In the genomic region with DNA sequence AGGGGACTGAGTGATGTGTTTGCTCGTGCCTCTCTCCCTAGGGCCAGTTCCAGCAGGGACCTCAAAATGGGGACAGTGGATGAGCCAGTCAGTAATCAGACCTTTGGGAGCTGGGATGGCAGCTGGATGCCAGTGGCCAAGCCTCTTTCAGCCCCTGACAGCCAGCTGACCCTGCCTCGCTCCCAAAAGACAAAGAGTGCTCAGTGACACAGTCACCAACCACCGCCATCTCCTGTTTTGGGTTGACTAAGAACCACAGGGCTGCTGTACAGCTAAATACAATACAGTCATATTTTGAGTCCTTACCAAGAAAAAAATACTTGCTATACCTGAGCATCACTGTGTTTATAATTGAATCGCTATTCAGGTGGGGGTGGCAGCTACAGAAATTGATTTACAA, we compare ENCODE assay signal across 14 cellular contexts.
"Had no signal": no experiment of that assay in that cellular context is flagged by ENCODE, and none has a peak within 500 bp of the region (broad histone marks: within the 10 kb centered on the region; RNA-seq: fewer than 3 reads in every experiment).

No MANE protein-coding gene starts in this region.

- H3K4me3 ChIP-seq: adrenal gland, prostate gland, right lobe of liver, spleen, thoracic aorta had no signal

- H3K27ac Mint-ChIP-seq: activated naive CD4-positive, alpha-beta T cell treated with anti-CD3 and anti-CD28 coated beads, Interleukin-2, amount 10 ng/mL, durations not matched to agents 7 days and 5 days; activated T-helper 1 cell treated with anti-CD3 and anti-CD28 coated beads, Interleukin-12 subunit alpha, Interleukin-12 subunit beta, Interleukin-2, Interleukin-4 antibody, amounts not matched to agents 30 ng/mL and 10 ng/mL and 1 ng/mL, durations not matched to agents 14 hours and 24 hours and 36 hours; brain; mesothelial cell of epicardium had no signal

- H3K4me1 ChIP-seq: adrenal gland, prostate gland, spleen had no signal

- H3K9me3 Mint-ChIP-seq: activated naive CD4-positive, alpha-beta T cell treated with anti-CD3 and anti-CD28 coated beads, Interleukin-2, amount 10 ng/mL, durations not matched to agents 7 days and 5 days; activated T-helper 1 cell treated with anti-CD3 and anti-CD28 coated beads, Interleukin-12 subunit alpha, Interleukin-12 subunit beta, Interleukin-2, Interleukin-4 antibody, amounts not matched to agents 30 ng/mL and 10 ng/mL and 1 ng/mL, durations not matched to agents 14 hours and 24 hours and 36 hours; mesothelial cell of epicardium had no signal

- DNase-seq: activated CD4-positive, alpha-beta T cell treated with anti-CD3 and anti-CD28 coated beads, Interleukin-2, amount 50 U/mL, for 4 hours; activated naive CD4-positive, alpha-beta T cell treated with anti-CD3 and anti-CD28 coated beads, Interleukin-2, amount 10 ng/mL, durations not matched to agents 7 days and 5 days; adrenal gland; right lobe of liver; spleen; stimulated activated CD4-positive, alpha-beta T cell treated with anti-CD3 and anti-CD28 coated beads, Interleukin-1b, Interleukin-23, amount 100 ng/mL, for 48 hours; stimulated activated naive CD4-positive, alpha-beta T cell treated with Interleukin-2 at 50 U/mL for 16 hours had no signal

- H3K36me3 ChIP-seq: adrenal gland, prostate gland, right lobe of liver, spleen, thoracic aorta had no signal

- H3K4me1 Mint-ChIP-seq: activated naive CD4-positive, alpha-beta T cell treated with anti-CD3 and anti-CD28 coated beads, Interleukin-2, amount 10 ng/mL, durations not matched to agents 7 days and 5 days; mesothelial cell of epicardium had no signal

- FAIRE-seq: urothelium cell line had no signal

- H3K4me3 Mint-ChIP-seq: activated naive CD4-positive, alpha-beta T cell treated with anti-CD3 and anti-CD28 coated beads, Interleukin-2, amount 10 ng/mL, durations not matched to agents 7 days and 5 days; activated T-helper 1 cell treated with anti-CD3 and anti-CD28 coated beads, Interleukin-12 subunit alpha, Interleukin-12 subunit beta, Interleukin-2, Interleukin-4 antibody, amounts not matched to agents 30 ng/mL and 10 ng/mL and 1 ng/mL, durations not matched to agents 14 hours and 24 hours and 36 hours; mesothelial cell of epicardium had no signal

- H3K27me3 ChIP-seq: adrenal gland, right lobe of liver had no signal

- H3K27ac ChIP-seq: adrenal gland, prostate gland, right lobe of liver, spleen, thoracic aorta had no signal

- H3K36me3 Mint-ChIP-seq: activated naive CD4-positive, alpha-beta T cell treated with anti-CD3 and anti-CD28 coated beads, Interleukin-2, amount 10 ng/mL, durations not matched to agents 7 days and 5 days; brain; mesothelial cell of epicardium had no signal

- H3K9me3 ChIP-seq: adrenal gland, prostate gland, right lobe of liver, spleen, thoracic aorta had no signal

- ATAC-seq: activated CD4-positive, CD25-positive, alpha-beta regulatory T cell treated with anti-CD3 and anti-CD28 coated beads, Interleukin-2, amount 50 U/mL, for 24 hours; right lobe of liver had no signal

- H3K27me3 Mint-ChIP-seq: activated naive CD4-positive, alpha-beta T cell treated with anti-CD3 and anti-CD28 coated beads, Interleukin-2, amount 10 ng/mL, durations not matched to agents 7 days and 5 days; brain had no signal
